ENCODE assay signal across 9 cellular contexts in genomic region chr15:67945951-67946700, GRCh38.
DNase-seq lines count a peak whose midpoint lies in the region; ATAC-seq and TF ChIP-seq lines count a peak whose summit lies in the region.
"Had no signal": no experiment of that assay in that cellular context is flagged by ENCODE, and none has a peak within 500 bp of the region (broad histone marks: within the 10 kb centered on the region; RNA-seq: fewer than 3 reads in every experiment).

No MANE protein-coding gene starts in this region.

- H3K27ac ChIP-seq in OCI-LY3 (ENCODE audit: low read length) = no peak overlapping the region
- H3K27ac ChIP-seq: Peyer's patch had no signal

- TF ChIP-seq CTCF in OCI-LY3 (IDR thresholded peaks at IDR 0.05; ENCODE audit: low read depth, low read length) = no peak
- TF ChIP-seq CTCF in epithelial cell of esophagus (IDR thresholded peaks at IDR 0.05; ENCODE audit: insufficient read depth, low read depth, low read length, missing control alignments) = no peak
- TF ChIP-seq CTCF in osteocyte (IDR thresholded peaks at IDR 0.05) = no peak

- no peak overlapping the region for H3K4me3 Mint-ChIP-seq in osteocyte (ENCODE audit: unreplicated experiment)

- H3K4me3 ChIP-seq in OCI-LY3 (ENCODE audit: low read length) (no peak overlapping the region), epithelial cell of esophagus (ENCODE audit: low read length) (no peak overlapping the region)
- H3K4me3 ChIP-seq: Peyer's patch had no signal

- no peaks in the 10 kb centered on the region for H3K36me3 ChIP-seq in OCI-LY3 (replicated peaks; ENCODE audit: low read depth, low read length)
- H3K36me3 ChIP-seq: Peyer's patch had no signal

- DNase-seq in ELF-1 (ENCODE audit: low read depth, low spot score) (peak; percentile 99), epithelial cell of esophagus (ENCODE audit: low read depth) (peak; percentile 64), osteocyte (ENCODE audit: extremely low spot score, unreplicated experiment) (peak; percentile 78), SHP77 (lab: John Stamatoyannopoulos, UW) (no peak)
- DNase-seq: Peyer's patch had no signal

- peaks cover 43% of the 10 kb centered on the region for H3K4me1 Mint-ChIP-seq in osteocyte (ENCODE audit: unreplicated experiment)

- H3K79me2 ChIP-seq in OCI-LY3 (ENCODE audit: low read length) = no peaks in the 10 kb centered on the region

- ATAC-seq in GM19467 (IDR thresholded peaks at IDR 0.05; ENCODE audit: unreplicated experiment) (no peak), GM18867 (IDR thresholded peaks at IDR 0.05; ENCODE audit: unreplicated experiment) (no peak), GM21786 (IDR thresholded peaks at IDR 0.05; ENCODE audit: unreplicated experiment) (no peak)

- H4K20me1 ChIP-seq in OCI-LY3 (ENCODE audit: insufficient read depth, low read length) = no peaks in the 10 kb centered on the region

- H3K27ac Mint-ChIP-seq in osteocyte (ENCODE audit: unreplicated experiment) = peak overlapping the region; percentile 56

- no peak overlapping the region for H3K9ac ChIP-seq in OCI-LY3 (ENCODE audit: low read length)

- H2AFZ ChIP-seq in OCI-LY3 (ENCODE audit: low read depth, low read length) = peak overlapping the region; percentile 98

- peak overlapping the region; percentile 41 for H3K4me2 ChIP-seq in OCI-LY3 (ENCODE audit: low read length)

- H3K9me3 ChIP-seq in OCI-LY3 (ENCODE audit: insufficient read depth, low read length) = 0 out of 2 replicates have a peak, but pooled peaks cover 3% of the 10 kb centered on the region
- H3K9me3 ChIP-seq: Peyer's patch had no signal

- no peaks in the 10 kb centered on the region for H3K27me3 Mint-ChIP-seq in osteocyte (ENCODE audit: unreplicated experiment)

- H3K36me3 Mint-ChIP-seq in osteocyte (ENCODE audit: unreplicated experiment) = no peaks in the 10 kb centered on the region

- H3K9me3 Mint-ChIP-seq in osteocyte (ENCODE audit: unreplicated experiment) = no peaks in the 10 kb centered on the region

- no peaks in the 10 kb centered on the region for H3K27me3 ChIP-seq in OCI-LY3 (ENCODE audit: low read depth, low read length)
- H3K27me3 ChIP-seq: Peyer's patch had no signal

- peaks cover 6% of the 10 kb centered on the region for H3K4me1 ChIP-seq in OCI-LY3 (ENCODE audit: low read length)
- H3K4me1 ChIP-seq: Peyer's patch had no signal

Comparison
In these comparisons a context has a peak if more than half of its experiments do, and no peak if none do; other contexts are left out.
1. DNase-seq: peak in ELF-1 (single experiment), epithelial cell of esophagus (single experiment) and osteocyte (single experiment); none in SHP77 (0 of 2).